ENCODE assay signal across 13 cellular contexts in the genomic region with DNA sequence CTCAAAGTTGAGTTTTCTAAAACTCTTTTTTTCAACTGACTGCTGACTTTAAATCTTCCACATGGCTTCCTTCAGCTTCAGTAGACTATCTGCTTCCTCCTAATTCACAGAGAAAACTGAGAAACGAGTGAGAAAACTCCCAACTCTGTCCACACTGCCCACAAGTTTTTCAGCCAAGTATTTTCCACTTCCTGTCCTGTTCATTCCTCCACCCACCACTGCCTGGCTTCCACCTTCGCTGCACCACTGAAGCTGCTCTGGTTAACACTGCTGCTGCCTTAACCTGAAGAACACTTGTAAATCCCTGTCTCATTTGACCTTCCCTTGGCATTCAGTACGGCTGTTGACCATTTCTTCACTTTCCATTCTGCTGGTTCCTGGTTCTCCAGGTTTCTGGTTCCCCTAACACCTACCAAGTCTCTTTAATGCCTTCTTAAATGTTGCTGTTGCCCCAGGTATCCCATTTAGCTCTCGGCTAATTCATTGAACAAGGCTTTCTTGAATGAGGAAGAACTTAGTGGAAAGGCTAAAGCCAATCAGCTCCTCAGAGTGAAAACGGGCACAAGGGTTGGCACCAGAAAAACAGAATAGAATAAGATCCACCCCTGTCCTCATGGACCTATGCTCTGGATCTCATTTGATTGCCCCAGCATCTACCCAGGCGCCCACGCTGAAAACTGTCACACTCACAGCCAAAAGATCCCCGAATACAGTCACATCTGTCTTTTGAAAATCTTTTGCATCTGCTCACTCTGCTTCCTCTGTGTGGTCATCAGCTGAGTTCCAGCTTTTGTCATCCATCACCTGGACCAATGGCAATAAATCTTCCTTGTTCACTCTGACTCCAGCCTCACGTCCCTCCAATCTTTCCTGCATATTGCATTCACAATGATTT.
DNase-seq lines count a peak whose midpoint lies in the region; ATAC-seq and TF ChIP-seq lines count a peak whose summit lies in the region.
"Had no signal": no experiment of that assay in that cellular context is flagged by ENCODE, and none has a peak within 500 bp of the region (broad histone marks: within the 10 kb centered on the region; RNA-seq: fewer than 3 reads in every experiment).

No MANE protein-coding gene starts in this region.

- H3K4me3 ChIP-seq in transverse colon, result no peak overlapping the region
- H3K4me3 ChIP-seq: MG63, PC-9 had no signal

- H3K36me3 ChIP-seq in transverse colon, result no peaks in the 10 kb centered on the region
- H3K36me3 ChIP-seq: MG63 had no signal

- ATAC-seq in HG03039 (IDR thresholded peaks at IDR 0.05; ENCODE audit: unreplicated experiment), result peak; percentile 34
- ATAC-seq in effector memory CD8-positive, alpha-beta T cell (replicated peaks), result no peak
- ATAC-seq: HCT116 had no signal

- 64 to 65% methylated on average over 9 of the region's 9 CpGs for WGBS in transverse colon (ENCODE audit: low coverage in 1 of 2), 2 donors

- no peak for TF ChIP-seq POLR2A in transverse colon (IDR thresholded peaks at IDR 0.05)

- H3K4me1 ChIP-seq in transverse colon, result peaks cover 0 to 29% (median 8%) of the 10 kb centered on the region in 4 donors

- in situ Hi-C loops in transverse colon (cut with MboI; ENCODE audit: low pct_ligation_motif_present in 1 of 4, low pct_unique_long_range_greater_than_20kb in 1 of 4, low sequenced_read_pairs in 3 of 4), result no loop called here

- H3K4me3 Mint-ChIP-seq in activated CD4-positive, alpha-beta T cell treated with anti-CD3 and anti-CD28 coated beads, Interleukin-2, amount 10 ng/mL, durations not matched to agents 24 days and 14 days, result no peak overlapping the region
- H3K4me3 Mint-ChIP-seq in activated T-helper 1 cell treated with anti-CD3 and anti-CD28 coated beads, Interleukin-12 subunit alpha, Interleukin-12 subunit beta, Interleukin-2, Interleukin-4 antibody, amounts not matched to agents 30 ng/mL and 10 ng/mL and 1 ng/mL, durations not matched to agents 14 hours and 24 hours and 36 hours, result no peak overlapping the region
- no peak overlapping the region for H3K4me3 Mint-ChIP-seq in effector memory CD8-positive, alpha-beta T cell

- DNase-seq in activated CD4-positive, alpha-beta T cell treated with anti-CD3 and anti-CD28 coated beads, Interleukin-2, amount 10 ng/mL, durations not matched to agents 24 days and 14 days, result peak; percentile 79
- no peak for DNase-seq in activated CD4-positive, alpha-beta T cell treated with anti-CD3 and anti-CD28 coated beads, Interleukin-2, amount 50 U/mL, for 1 hour
- peak; percentile 34 for DNase-seq in activated T-helper 1 cell treated with anti-CD3 and anti-CD28 coated beads, Interleukin-12 subunit alpha, Interleukin-12 subunit beta, Interleukin-2, Interleukin-4 antibody, amounts not matched to agents 30 ng/mL and 10 ng/mL and 1 ng/mL, durations not matched to agents 14 hours and 24 hours and 36 hours (ENCODE audit: low spot score)
- peak; percentile 68 for DNase-seq in stimulated activated CD8-positive, alpha-beta memory T cell treated with anti-CD3 and anti-CD28 coated beads, Interleukin-4, amount 100 ng/mL, for 48 hours
- no peak for DNase-seq in COR-L47 (lab: John Stamatoyannopoulos, UW)
- no peak for DNase-seq in transverse colon
- DNase-seq in effector memory CD8-positive, alpha-beta T cell, result no peak
- DNase-seq: ACHN, GF-D8, MG63 had no signal

- H3K4me1 Mint-ChIP-seq in activated CD4-positive, alpha-beta T cell treated with anti-CD3 and anti-CD28 coated beads, Interleukin-2, amount 10 ng/mL, durations not matched to agents 24 days and 14 days, result peaks cover 43% of the 10 kb centered on the region
- H3K4me1 Mint-ChIP-seq in activated T-helper 1 cell treated with anti-CD3 and anti-CD28 coated beads, Interleukin-12 subunit alpha, Interleukin-12 subunit beta, Interleukin-2, Interleukin-4 antibody, amounts not matched to agents 30 ng/mL and 10 ng/mL and 1 ng/mL, durations not matched to agents 14 hours and 24 hours and 36 hours (ENCODE audit: low read depth), result peaks cover 21% of the 10 kb centered on the region
- H3K4me1 Mint-ChIP-seq in effector memory CD8-positive, alpha-beta T cell (ENCODE audit: low read depth in 2 of 2), result peaks cover 13 to 20% of the 10 kb centered on the region in 2 donors

- H3K27ac Mint-ChIP-seq in activated CD4-positive, alpha-beta T cell treated with anti-CD3 and anti-CD28 coated beads, Interleukin-2, amount 10 ng/mL, durations not matched to agents 24 days and 14 days, result no peak overlapping the region
- no peak overlapping the region for H3K27ac Mint-ChIP-seq in activated T-helper 1 cell treated with anti-CD3 and anti-CD28 coated beads, Interleukin-12 subunit alpha, Interleukin-12 subunit beta, Interleukin-2, Interleukin-4 antibody, amounts not matched to agents 30 ng/mL and 10 ng/mL and 1 ng/mL, durations not matched to agents 14 hours and 24 hours and 36 hours
- H3K27ac Mint-ChIP-seq in effector memory CD8-positive, alpha-beta T cell, result no peak overlapping the region

- H3K9me3 ChIP-seq in transverse colon, result no peaks in the 10 kb centered on the region
- H3K9me3 ChIP-seq: MG63 had no signal

- no peaks in the 10 kb centered on the region for H3K27me3 Mint-ChIP-seq in activated CD4-positive, alpha-beta T cell treated with anti-CD3 and anti-CD28 coated beads, Interleukin-2, amount 10 ng/mL, durations not matched to agents 24 days and 14 days
- H3K27me3 Mint-ChIP-seq in activated T-helper 1 cell treated with anti-CD3 and anti-CD28 coated beads, Interleukin-12 subunit alpha, Interleukin-12 subunit beta, Interleukin-2, Interleukin-4 antibody, amounts not matched to agents 30 ng/mL and 10 ng/mL and 1 ng/mL, durations not matched to agents 14 hours and 24 hours and 36 hours (ENCODE audit: insufficient read depth), result no peaks in the 10 kb centered on the region
- no peaks in the 10 kb centered on the region for H3K27me3 Mint-ChIP-seq in effector memory CD8-positive, alpha-beta T cell

- no peaks in the 10 kb centered on the region for H3K27me3 ChIP-seq in transverse colon
- H3K27me3 ChIP-seq: MG63 had no signal

- no peak for TF ChIP-seq EP300 in transverse colon (IDR thresholded peaks at IDR 0.05; ENCODE audit: low read depth)

- intact Hi-C loops in activated CD4-positive, alpha-beta T cell treated with anti-CD3 and anti-CD28 coated beads, Interleukin-2, amount 10 ng/mL, durations not matched to agents 24 days and 14 days (cut with micrococcal nuclease), result loop anchor here (1.0 to 5.0 kb wide), 9 partner anchors 21 to 284 kb away; no protein-coding TSS in a partner anchor
- intact Hi-C loops in activated T-helper 1 cell treated with anti-CD3 and anti-CD28 coated beads, Interleukin-12 subunit alpha, Interleukin-12 subunit beta, Interleukin-2, Interleukin-4 antibody, amounts not matched to agents 30 ng/mL and 10 ng/mL and 1 ng/mL, durations not matched to agents 14 hours and 24 hours and 36 hours (cut with micrococcal nuclease), result loop anchor here (1.0 to 5.0 kb wide), 15 partner anchors 21 to 454 kb away; no protein-coding TSS in a partner anchor
- intact Hi-C loops in transverse colon (cut with DNase I; ENCODE audit: low total_unique reads), result no loop called here

- peaks cover 32% of the 10 kb centered on the region for H3K36me3 Mint-ChIP-seq in activated CD4-positive, alpha-beta T cell treated with anti-CD3 and anti-CD28 coated beads, Interleukin-2, amount 10 ng/mL, durations not matched to agents 24 days and 14 days (ENCODE audit: low read depth)
- H3K36me3 Mint-ChIP-seq in activated T-helper 1 cell treated with anti-CD3 and anti-CD28 coated beads, Interleukin-12 subunit alpha, Interleukin-12 subunit beta, Interleukin-2, Interleukin-4 antibody, amounts not matched to agents 30 ng/mL and 10 ng/mL and 1 ng/mL, durations not matched to agents 14 hours and 24 hours and 36 hours (ENCODE audit: low read depth), result peaks cover 19% of the 10 kb centered on the region
- H3K36me3 Mint-ChIP-seq in effector memory CD8-positive, alpha-beta T cell (ENCODE audit: insufficient read depth), result peaks cover 3% of the 10 kb centered on the region

- no peak for TF ChIP-seq CTCF in transverse colon (IDR thresholded peaks at IDR 0.05)

- peak overlapping the region in 2 of 4 donors; percentile 5 to 56 for H3K27ac ChIP-seq in transverse colon
- H3K27ac ChIP-seq: PC-9 had no signal

- peaks cover 11% of the 10 kb centered on the region for H3K9me3 Mint-ChIP-seq in activated CD4-positive, alpha-beta T cell treated with anti-CD3 and anti-CD28 coated beads, Interleukin-2, amount 10 ng/mL, durations not matched to agents 24 days and 14 days
- H3K9me3 Mint-ChIP-seq in activated T-helper 1 cell treated with anti-CD3 and anti-CD28 coated beads, Interleukin-12 subunit alpha, Interleukin-12 subunit beta, Interleukin-2, Interleukin-4 antibody, amounts not matched to agents 30 ng/mL and 10 ng/mL and 1 ng/mL, durations not matched to agents 14 hours and 24 hours and 36 hours, result no peaks in the 10 kb centered on the region
- no peaks in the 10 kb centered on the region for H3K9me3 Mint-ChIP-seq in effector memory CD8-positive, alpha-beta T cell

Comparison
In these comparisons a context has a peak if more than half of its experiments do, and no peak if none do; other contexts are left out.
1. DNase-seq: peak in activated CD4-positive, alpha-beta T cell treated with anti-CD3 and anti-CD28 coated beads, Interleukin-2, amount 10 ng/mL, durations not matched to agents 24 days and 14 days (single experiment), activated T-helper 1 cell treated with anti-CD3 and anti-CD28 coated beads, Interleukin-12 subunit alpha, Interleukin-12 subunit beta, Interleukin-2, Interleukin-4 antibody, amounts not matched to agents 30 ng/mL and 10 ng/mL and 1 ng/mL, durations not matched to agents 14 hours and 24 hours and 36 hours (single experiment) and stimulated activated CD8-positive, alpha-beta memory T cell treated with anti-CD3 and anti-CD28 coated beads, Interleukin-4, amount 100 ng/mL, for 48 hours (single experiment); none in activated CD4-positive, alpha-beta T cell treated with anti-CD3 and anti-CD28 coated beads, Interleukin-2, amount 50 U/mL, for 1 hour (single experiment), COR-L47 (single experiment), transverse colon (single experiment) and effector memory CD8-positive, alpha-beta T cell (0 of 3).